13 cellular contexts compared by ENCODE assay signal in the genomic region with DNA sequence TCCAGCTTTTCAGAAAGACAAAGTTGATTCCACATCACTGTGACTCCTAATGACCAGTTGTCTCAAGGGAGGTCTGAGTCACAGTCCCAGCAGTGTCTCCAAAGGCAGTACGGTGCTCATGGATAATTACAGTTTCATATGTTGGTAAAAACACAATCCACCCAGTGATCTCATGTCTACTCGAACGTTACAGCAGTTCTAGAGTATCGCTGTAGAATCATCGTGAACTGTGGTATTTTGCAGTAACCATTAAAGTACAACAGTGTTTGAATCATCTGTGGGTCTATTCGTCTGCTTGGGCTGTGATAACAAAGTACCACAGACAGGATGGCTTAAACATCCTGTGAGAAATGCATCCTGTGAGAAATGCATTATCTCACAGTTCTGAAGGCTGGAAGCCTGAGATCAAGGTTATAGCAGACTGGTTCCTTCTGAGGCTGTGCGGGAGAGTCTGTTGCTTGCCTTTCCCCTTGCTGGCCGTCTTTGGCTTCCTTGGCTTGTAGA.
DNase-seq lines count a peak whose midpoint lies in the region; ATAC-seq and TF ChIP-seq lines count a peak whose summit lies in the region.
"Had no signal": no experiment of that assay in that cellular context is flagged by ENCODE, and none has a peak within 500 bp of the region (broad histone marks: within the 10 kb centered on the region; RNA-seq: fewer than 3 reads in every experiment).

No MANE protein-coding gene starts in this region.

- H3K27ac Mint-ChIP-seq in MCF 10A (ENCODE audit: low read depth, unreplicated experiment): no peak overlapping the region
- H3K27ac Mint-ChIP-seq: activated T-helper 2 cell treated with anti-CD3 and anti-CD28 coated beads, Interferon-gamma antibody, Interleukin-2, Interleukin-4, amounts not matched to agents 10 μg/mL and 5 μg/mL and 100 μg/mL, durations not matched to agents 14 hours and 24 hours and 36 hours; dendritic cell treated with granulocyte-macrophage colony-stimulating factor and Interleukin-4, amounts not matched to agents 40 ng/mL and 50 ng/mL, for 4 days had no signal

- no peaks in the 10 kb centered on the region for H3K4me1 Mint-ChIP-seq in MCF 10A (ENCODE audit: insufficient read depth, unreplicated experiment)

- H3K27me3 Mint-ChIP-seq in MCF 10A (ENCODE audit: insufficient read depth, unreplicated experiment): no peaks in the 10 kb centered on the region
- H3K27me3 Mint-ChIP-seq: dendritic cell treated with granulocyte-macrophage colony-stimulating factor and Interleukin-4, amounts not matched to agents 40 ng/mL and 50 ng/mL, for 4 days had no signal

- DNase-seq in MCF 10A (ENCODE audit: unreplicated experiment) (peak; percentile 34), breast epithelium (ENCODE audit: low spot score in 2 of 2) (no peak), brain microvascular endothelial cell (peak; percentile 98), right cardiac atrium (peak in 1 of 3 donors; percentile 23), thoracic aorta (ENCODE audit: low spot score) (peak; percentile 36), NCI-H526 treated with DMSO at 0.1 percent for 48 hours (lab: John Stamatoyannopoulos, UW) (no peak), ureter (ENCODE audit: low spot score) (no peak)
- no peak for DNase-seq in activated CD4-positive, alpha-beta T cell treated with anti-CD3 and anti-CD28 coated beads for 1 hour
- DNase-seq: KG1, NCI-H2171 treated with DMSO at 0.1 percent for 48 hours had no signal

- CTCF ChIA-PET in MCF 10A (lab: Yijun Ruan, JAX): no interaction called here

- H3K4me1 ChIP-seq in breast epithelium (no peaks in the 10 kb centered on the region), right cardiac atrium (ENCODE audit: control insufficient read depth, insufficient read depth, low read length) (no peaks in the 10 kb centered on the region), thoracic aorta (ENCODE audit: control insufficient read depth in 1 of 2, low read depth in 2 of 2) (peaks cover 9 to 17% of the 10 kb centered on the region in 2 donors)

- POLR2A ChIA-PET in MCF 10A (lab: Yijun Ruan, JAX): no interaction called here

- H3K9me3 ChIP-seq in breast epithelium (no peaks in the 10 kb centered on the region), right cardiac atrium (ENCODE audit: control insufficient read depth, low read length) (no peaks in the 10 kb centered on the region), thoracic aorta (no peaks in the 10 kb centered on the region)

- H3K36me3 ChIP-seq in breast epithelium (no peaks in the 10 kb centered on the region), brain microvascular endothelial cell (replicated peaks) (no peaks in the 10 kb centered on the region), thoracic aorta (no peaks in the 10 kb centered on the region)

- H3K27me3 ChIP-seq in breast epithelium: no peaks in the 10 kb centered on the region
- no peaks in the 10 kb centered on the region for H3K27me3 ChIP-seq in brain microvascular endothelial cell (replicated peaks)
- H3K27me3 ChIP-seq in right cardiac atrium (ENCODE audit: control insufficient read depth, insufficient read depth): no peaks in the 10 kb centered on the region
- no peaks in the 10 kb centered on the region for H3K27me3 ChIP-seq in thoracic aorta (replicated peaks; ENCODE audit: insufficient read depth)

- TF ChIP-seq CTCF in MCF 10A (IDR thresholded peaks at IDR 0.05; ENCODE audit: unreplicated experiment) (no peak), breast epithelium (IDR thresholded peaks at IDR 0.05) (no peak), brain microvascular endothelial cell (IDR thresholded peaks at IDR 0.05; ENCODE audit: low read depth, low read length, missing control alignments) (no peak), thoracic aorta (IDR thresholded peaks at IDR 0.05) (no peak)

- no peak overlapping the region for H3K27ac ChIP-seq in breast epithelium
- H3K27ac ChIP-seq in brain microvascular endothelial cell: peak overlapping the region; percentile 94
- no peak overlapping the region for H3K27ac ChIP-seq in right cardiac atrium (ENCODE audit: low read length)
- H3K27ac ChIP-seq in thoracic aorta: peak overlapping the region; percentile 3 to 34
- H3K27ac ChIP-seq: 22Rv1 had no signal

- H3K4me3 Mint-ChIP-seq in MCF 10A (ENCODE audit: unreplicated experiment): no peak overlapping the region
- H3K4me3 Mint-ChIP-seq: dendritic cell treated with granulocyte-macrophage colony-stimulating factor and Interleukin-4, amounts not matched to agents 40 ng/mL and 50 ng/mL, for 4 days had no signal

- no peak overlapping the region for H3K4me3 ChIP-seq in breast epithelium
- H3K4me3 ChIP-seq in brain microvascular endothelial cell (ENCODE audit: low read depth, low read length): peak overlapping the region; percentile 41
- no peak overlapping the region for H3K4me3 ChIP-seq in right cardiac atrium (ENCODE audit: low read length)
- peak overlapping the region; percentile 50 for H3K4me3 ChIP-seq in thoracic aorta

- in situ Hi-C loops in brain microvascular endothelial cell (cut with HindIII; ENCODE audit: low pct_ligation_motif_present, low sequenced_read_pairs): no loop called here

- no peaks in the 10 kb centered on the region for H3K36me3 Mint-ChIP-seq in MCF 10A (ENCODE audit: insufficient read depth, unreplicated experiment)

- intact Hi-C loops in MCF 10A (cut with micrococcal nuclease) (no loop called here), breast epithelium (cut with DNase I; ENCODE audit: low total_unique reads) (no loop called here), right cardiac atrium (cut with DNase I) (loop anchor here in 1 of 4 donors (5.0 kb wide), 1 partner anchor 161 kb away; no protein-coding TSS in a partner anchor)

- no TSS peak for BruUV-seq in MCF 10A (replicated peaks; lab: Mats Ljungman, UMichigan)

- TF ChIP-seq POLR2A in breast epithelium (IDR thresholded peaks at IDR 0.05): no peak

- peak; percentile 11 to 58 for ATAC-seq in right cardiac atrium
- ATAC-seq in thoracic aorta (ENCODE audit: insufficient number of reproducible peaks, low FRiP score, low read depth): peak; percentile 83

- 50% methylated on average over 8 of the region's 8 CpGs for WGBS in right cardiac atrium

- H3K9me3 Mint-ChIP-seq in MCF 10A (ENCODE audit: unreplicated experiment): no peaks in the 10 kb centered on the region
- H3K9me3 Mint-ChIP-seq: activated T-helper 2 cell treated with anti-CD3 and anti-CD28 coated beads, Interferon-gamma antibody, Interleukin-2, Interleukin-4, amounts not matched to agents 10 μg/mL and 5 μg/mL and 100 μg/mL, durations not matched to agents 14 hours and 24 hours and 36 hours; dendritic cell treated with granulocyte-macrophage colony-stimulating factor and Interleukin-4, amounts not matched to agents 40 ng/mL and 50 ng/mL, for 4 days had no signal

Comparison
In these comparisons a context has a peak if more than half of its experiments do, and no peak if none do; other contexts are left out.
1. DNase-seq: peak in MCF 10A (single experiment), brain microvascular endothelial cell (single experiment) and thoracic aorta (single experiment); none in breast epithelium (0 of 2), NCI-H526 treated with DMSO at 0.1 percent for 48 hours (single experiment), activated CD4-positive, alpha-beta T cell treated with anti-CD3 and anti-CD28 coated beads for 1 hour (single experiment) and ureter (single experiment).
2. H3K27ac ChIP-seq: peak in brain microvascular endothelial cell (single experiment) and thoracic aorta (2 of 2); none in breast epithelium (0 of 2) and right cardiac atrium (single experiment).
3. H3K4me3 ChIP-seq: peak in brain microvascular endothelial cell (single experiment) and thoracic aorta (single experiment); none in breast epithelium (0 of 3) and right cardiac atrium (single experiment).